In the genomic region with DNA sequence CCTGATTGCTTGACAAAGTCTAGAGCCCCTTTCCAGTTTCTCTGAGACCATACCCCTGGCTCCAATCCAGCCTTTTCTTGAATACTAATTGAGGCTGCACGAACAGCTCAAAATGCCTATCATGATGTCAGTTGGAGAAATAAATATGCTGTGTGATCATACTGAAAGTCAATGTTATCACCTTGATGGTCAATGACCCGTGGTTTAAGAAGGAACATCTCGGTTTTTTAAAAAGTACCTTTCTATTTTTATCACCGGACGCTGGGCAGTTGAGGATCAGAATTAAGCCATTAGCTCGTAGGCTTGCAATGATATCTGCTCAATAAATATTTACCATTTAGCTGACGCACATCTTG, we compare ENCODE assay signal across 8 cellular contexts. TPM values are rescaled to one million over a fixed set of nuclear protein-coding genes. Genes with fewer than 3 reads are reported as not detected.
A peak's percentile ranks its signal among the peaks of the same experiment; 100 is the strongest.
DNase-seq lines count a peak whose midpoint lies in the region; ATAC-seq and TF ChIP-seq lines count a peak whose summit lies in the region.

No MANE protein-coding gene starts in this region.

- H3K27me3 ChIP-seq in right atrium auricular region (no peaks in the 10 kb centered on the region), SU-DHL-6 (ENCODE audit: low read length) (no peaks in the 10 kb centered on the region), hepatocyte (no peaks in the 10 kb centered on the region)

- H3K79me2 ChIP-seq in SU-DHL-6 (ENCODE audit: insufficient read depth, low read length) (peaks cover 18% of the 10 kb centered on the region; the same call in 1 of the 2 replicates), hepatocyte (peaks cover 26% of the 10 kb centered on the region)

- no peaks in the 10 kb centered on the region for H3K36me3 ChIP-seq in right atrium auricular region
- no peaks in the 10 kb centered on the region for H3K36me3 ChIP-seq in SU-DHL-6 (ENCODE audit: low read length)
- no peaks in the 10 kb centered on the region for H3K36me3 ChIP-seq in hepatocyte (replicated peaks; ENCODE audit: insufficient read depth, low read depth)

- H3F3A ChIP-seq in SU-DHL-6 (ENCODE audit: insufficient read depth): no peaks in the 10 kb centered on the region

- H3K4me3 ChIP-seq in right atrium auricular region (peak overlapping the region in 1 of 2 donors; percentile 67), SU-DHL-6 (ENCODE audit: insufficient read depth, low read length, poor library complexity, severe bottlenecking) (peak overlapping the region; percentile 68), hepatocyte (peak overlapping the region; percentile 16)

- H3K9me3 ChIP-seq in right atrium auricular region: no peaks in the 10 kb centered on the region
- no peaks in the 10 kb centered on the region for H3K9me3 ChIP-seq in SU-DHL-6 (ENCODE audit: insufficient read depth, low read length)
- no peaks in the 10 kb centered on the region for H3K9me3 ChIP-seq in hepatocyte (ENCODE audit: low read depth)

- peak overlapping the region; percentile 85 for H3K4me2 ChIP-seq in SU-DHL-6 (ENCODE audit: low read depth, low read length, poor library complexity, severe bottlenecking)
- H3K4me2 ChIP-seq in hepatocyte: peak overlapping the region; percentile 74

- H2AFZ ChIP-seq in SU-DHL-6 (ENCODE audit: low read depth, low read length, severe bottlenecking): peak overlapping the region; percentile 76
- peak overlapping the region; percentile 34 for H2AFZ ChIP-seq in hepatocyte

- peak overlapping the region; percentile 90 for H3K9ac ChIP-seq in SU-DHL-6 (ENCODE audit: low read length)

- WGBS in hepatocyte (ENCODE audit: low lambda C conversion rate, missing lambda C conversion rate): 53% methylated on average over 7 of the region's 7 CpGs

- TF ChIP-seq CTCF in right atrium auricular region (IDR thresholded peaks at IDR 0.05): no peak
- no peak for TF ChIP-seq CTCF in SU-DHL-6 (IDR thresholded peaks at IDR 0.05; ENCODE audit: insufficient read depth, low read length, poor library complexity, severe bottlenecking)
- no peak for TF ChIP-seq CTCF in hepatocyte (IDR thresholded peaks at IDR 0.05; ENCODE audit: poor library complexity)

- intact Hi-C loops in cardiac septum (cut with DNase I): no loop called here

- no peaks in the 10 kb centered on the region for H3K9me2 ChIP-seq in SU-DHL-6 (replicated peaks; ENCODE audit: insufficient read depth, low read length)
- no peaks in the 10 kb centered on the region for H3K9me2 ChIP-seq in hepatocyte (replicated peaks; ENCODE audit: insufficient read depth)

- no peak for ATAC-seq in HG02981 (IDR thresholded peaks at IDR 0.05; ENCODE audit: unreplicated experiment)

- peak overlapping the region; percentile 76 to 95 for H3K27ac ChIP-seq in right atrium auricular region
- no peak overlapping the region for H3K27ac ChIP-seq in SU-DHL-6 (ENCODE audit: low read depth, low read length)
- peak overlapping the region; percentile 92 for H3K27ac ChIP-seq in hepatocyte
- H3K27ac ChIP-seq in temporal lobe (ENCODE audit: low read depth, low read length): peak overlapping the region; percentile 71

- no peaks in the 10 kb centered on the region for H4K20me1 ChIP-seq in SU-DHL-6 (ENCODE audit: low read depth, low read length)
- peaks cover 13% of the 10 kb centered on the region for H4K20me1 ChIP-seq in hepatocyte (ENCODE audit: insufficient read depth, poor library complexity, severe bottlenecking)

- H3K4me1 ChIP-seq in right atrium auricular region: peaks cover 0 to 11% of the 10 kb centered on the region in 2 donors
- no peaks in the 10 kb centered on the region for H3K4me1 ChIP-seq in hepatocyte (ENCODE audit: insufficient read depth)

- DNase-seq in right atrium auricular region (ENCODE audit: low spot score) (no peak), cardiac septum (ENCODE audit: low spot score) (no peak), hepatocyte (ENCODE audit: low spot score) (no peak), occipital lobe (lab: John Stamatoyannopoulos, UW) (no peak)
- no peak for DNase-seq in stimulated activated CD4-positive, alpha-beta T cell treated with anti-CD3 and anti-CD28 coated beads, Interleukin-4, amount 100 ng/mL, for 1 hour

RNA-seq across cellular contexts. Expression of gene WDR44, which starts 0.9 kb away (rescaled TPM):
- total RNA-seq in right atrium auricular region (10 to 100 TPM; 13.9 to 14.7 TPM), cardiac septum (13.5 TPM), hepatocyte (9.7 and 12.6 TPM in 2 replicates), temporal lobe (28.0 TPM), occipital lobe (34.6 TPM)
- polyA plus RNA-seq in hepatocyte: 5.3 and 5.8 TPM in 2 replicates
